ENCODE assay signal across 9 cellular contexts in genomic region chr16:24253192-24253591, GRCh38. TPM values are rescaled to one million over a fixed set of nuclear protein-coding genes. Genes with fewer than 3 reads are reported as not detected.
A peak's percentile ranks its signal among the peaks of the same experiment; 100 is the strongest.
DNase-seq lines count a peak whose midpoint lies in the region; ATAC-seq and TF ChIP-seq lines count a peak whose summit lies in the region.
"Had no signal": no experiment of that assay in that cellular context is flagged by ENCODE, and none has a peak within 500 bp of the region (broad histone marks: within the 10 kb centered on the region; RNA-seq: fewer than 3 reads in every experiment).

No MANE protein-coding gene starts in this region.

- no peak overlapping the region for H3K4me3 Mint-ChIP-seq in CD4-positive, CD25-positive, alpha-beta regulatory T cell

- H3K4me3 ChIP-seq in CD4-positive, CD25-positive, alpha-beta regulatory T cell (ENCODE audit: low read depth, low read length) = no peak overlapping the region
- H3K4me3 ChIP-seq in GM23248 = no peak overlapping the region
- no peak overlapping the region for H3K4me3 ChIP-seq in osteoblast (ENCODE audit: insufficient read depth, low read length)
- H3K4me3 ChIP-seq: skin epidermis had no signal

- no peaks in the 10 kb centered on the region for H3K36me3 Mint-ChIP-seq in CD4-positive, CD25-positive, alpha-beta regulatory T cell

- no peak overlapping the region for H3K9ac ChIP-seq in GM23248

- peak; percentile 40 to 44 for ATAC-seq in CD4-positive, CD25-positive, alpha-beta regulatory T cell (ENCODE audit: low read depth in 2 of 2)
- ATAC-seq in HG03460 (IDR thresholded peaks at IDR 0.05; ENCODE audit: unreplicated experiment) (no peak), GM18519 (IDR thresholded peaks at IDR 0.05; ENCODE audit: low FRiP score, unreplicated experiment) (no peak)

- no peaks in the 10 kb centered on the region for H3K79me2 ChIP-seq in GM23248 (ENCODE audit: insufficient read depth)
- H3K79me2 ChIP-seq in osteoblast (ENCODE audit: insufficient read depth, low read length) = no peaks in the 10 kb centered on the region

- H3K27me3 Mint-ChIP-seq in CD4-positive, CD25-positive, alpha-beta regulatory T cell = peaks cover 48% of the 10 kb centered on the region

- no peak overlapping the region for H3K27ac ChIP-seq in CD4-positive, CD25-positive, alpha-beta regulatory T cell (ENCODE audit: insufficient read depth, low read length, poor library complexity, severe bottlenecking)
- H3K27ac ChIP-seq in GM23248 (no peak overlapping the region), osteoblast (ENCODE audit: low read depth, low read length) (no peak overlapping the region)
- H3K27ac ChIP-seq: skin epidermis had no signal

- peaks cover 0 to 11% (median 0%) of the 10 kb centered on the region in 4 donors for H3K4me1 Mint-ChIP-seq in CD4-positive, CD25-positive, alpha-beta regulatory T cell

- peaks cover 5% of the 10 kb centered on the region for H3K4me1 ChIP-seq in CD4-positive, CD25-positive, alpha-beta regulatory T cell (ENCODE audit: control insufficient read depth, insufficient read depth, low read length, poor library complexity, severe bottlenecking)
- no peaks in the 10 kb centered on the region for H3K4me1 ChIP-seq in GM23248 (ENCODE audit: insufficient read depth)
- no peaks in the 10 kb centered on the region for H3K4me1 ChIP-seq in osteoblast (ENCODE audit: insufficient read depth, low read length)

- in situ Hi-C loops in GM23248 (cut with MboI) = no loop called here

- H3K4me2 ChIP-seq in GM23248 (ENCODE audit: unreplicated experiment) (no peak overlapping the region), osteoblast (ENCODE audit: insufficient read depth, low read length) (no peak overlapping the region)

- no peaks in the 10 kb centered on the region for H3F3A ChIP-seq in GM23248 (ENCODE audit: insufficient read depth)

- H3K27ac Mint-ChIP-seq in CD4-positive, CD25-positive, alpha-beta regulatory T cell = no peak overlapping the region

- peak; percentile 40 for TF ChIP-seq CTCF in osteoblast (IDR thresholded peaks at IDR 0.05; ENCODE audit: extremely low read depth, low read depth, low read length)

- WGBS in GM23248 (ENCODE audit: low coverage in 1 of 2, low lambda C conversion rate in 2 of 2, missing lambda C conversion rate in 2 of 2), 2 experiments = 9 to 11% methylated on average over 7 of the region's 7 CpGs

- peaks cover 21% of the 10 kb centered on the region for H3K27me3 ChIP-seq in CD4-positive, CD25-positive, alpha-beta regulatory T cell (ENCODE audit: control insufficient read depth, insufficient read depth, low read length)
- H3K27me3 ChIP-seq in GM23248 (replicated peaks; ENCODE audit: insufficient read depth) = no peaks in the 10 kb centered on the region
- no peaks in the 10 kb centered on the region for H3K27me3 ChIP-seq in osteoblast (ENCODE audit: insufficient read depth, low read length)

- no peaks in the 10 kb centered on the region for H3K9me2 ChIP-seq in GM23248 (ENCODE audit: insufficient read depth)

- no peaks in the 10 kb centered on the region for H4K20me1 ChIP-seq in GM23248 (ENCODE audit: insufficient read depth)
- H4K20me1 ChIP-seq in osteoblast (ENCODE audit: insufficient read depth, low read length) = no peaks in the 10 kb centered on the region

- H2AFZ ChIP-seq in GM23248 (no peak overlapping the region), osteoblast (ENCODE audit: low read length) (no peak overlapping the region)

- H3K9me3 ChIP-seq in CD4-positive, CD25-positive, alpha-beta regulatory T cell (ENCODE audit: control insufficient read depth in 2 of 2, low read length in 2 of 2) = no peaks in the 10 kb centered on the region
- H3K9me3 ChIP-seq in GM23248 (ENCODE audit: low read depth) (no peaks in the 10 kb centered on the region), osteoblast (ENCODE audit: low read depth, low read length) (no peaks in the 10 kb centered on the region)

- peaks cover 0 to 1% (median 0%) of the 10 kb centered on the region in 7 donors for H3K9me3 Mint-ChIP-seq in CD4-positive, CD25-positive, alpha-beta regulatory T cell

- peak; percentile 2 to 69 (median 46) for DNase-seq in CD4-positive, CD25-positive, alpha-beta regulatory T cell
- DNase-seq in GM23248 = peak; percentile 55
- peak; percentile 5 for DNase-seq in NCI-H446 treated with DMSO at 0.1 percent for 48 hours (lab: John Stamatoyannopoulos, UW)
- peak; percentile 7 for DNase-seq in activated T-cell treated with anti-CD3 and anti-CD28 coated beads for 1 hour (ENCODE audit: low read depth)
- DNase-seq in fibroblast of peridontal ligament (ENCODE audit: extremely low read depth) = peak; percentile 3
- peak; percentile 72 for DNase-seq in osteoblast (ENCODE audit: insufficient read length, low spot score, missing footprints)

- no peaks in the 10 kb centered on the region for H3K36me3 ChIP-seq in CD4-positive, CD25-positive, alpha-beta regulatory T cell (ENCODE audit: control insufficient read depth, insufficient read depth, low read length)
- H3K36me3 ChIP-seq in GM23248 (ENCODE audit: low read depth) (no peaks in the 10 kb centered on the region), osteoblast (ENCODE audit: insufficient read depth, low read length) (no peaks in the 10 kb centered on the region)

RNA-seq across cellular contexts. Expression of gene CACNG3, which starts 2.9 kb away (rescaled TPM):
- not detected for total RNA-seq in CD4-positive, CD25-positive, alpha-beta regulatory T cell
- not detected for polyA plus RNA-seq in CD4-positive, CD25-positive, alpha-beta regulatory T cell
- not detected in 2 replicates for total RNA-seq in GM23248 (2014; rRNA removed; shearing (Covaris generic))
- polyA plus RNA-seq in GM23248 (2016; fragmentation: Nextera tagmentation; extraction: Ambion mirVana) = not detected in 2 replicates
- not detected in 2 replicates for total RNA-seq in osteoblast

Comparison
In these comparisons a context has a peak if more than half of its experiments do, and no peak if none do; other contexts are left out.
1. ATAC-seq: peak in CD4-positive, CD25-positive, alpha-beta regulatory T cell (2 of 2); none in HG03460 (single experiment) and GM18519 (single experiment).
2. DNase-seq: peak in every context shown above with its lines; median percentile 72 in osteoblast; 55 in GM23248; 46 in CD4-positive, CD25-positive, alpha-beta regulatory T cell; 7 in activated T-cell treated with anti-CD3 and anti-CD28 coated beads for 1 hour; 5 in NCI-H446 treated with DMSO at 0.1 percent for 48 hours; 3 in fibroblast of peridontal ligament.